ENCODE assay signal across 13 cellular contexts in the genomic region with DNA sequence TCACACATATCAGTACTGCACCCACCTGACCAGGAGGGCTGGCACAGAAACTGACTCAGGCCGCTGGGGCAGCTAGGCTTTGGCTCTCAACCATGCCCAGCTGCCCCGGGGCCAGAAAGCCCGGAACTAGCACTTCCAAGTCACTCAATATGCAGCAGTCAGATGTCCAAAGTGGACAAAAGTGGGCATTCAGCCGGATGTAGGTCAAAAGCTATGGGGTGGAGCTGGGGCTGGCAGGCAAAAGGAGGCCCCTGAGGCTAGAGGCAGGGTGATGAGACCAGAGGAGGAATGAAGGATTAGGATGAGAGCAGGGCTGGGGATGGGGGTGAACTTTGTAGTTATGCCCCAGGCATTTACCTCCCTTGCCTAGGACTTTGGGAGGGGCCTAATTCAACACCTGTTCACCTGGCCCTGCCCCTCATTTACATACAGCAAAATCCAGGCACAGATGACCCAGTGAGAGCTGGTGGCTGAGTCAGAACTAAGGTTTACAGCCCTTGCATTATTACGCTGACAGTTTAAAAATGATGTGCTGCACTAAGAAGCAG. TPM values are rescaled to one million over a fixed set of nuclear protein-coding genes. Genes with fewer than 3 reads are reported as not detected.
DNase-seq lines count a peak whose midpoint lies in the region; ATAC-seq and TF ChIP-seq lines count a peak whose summit lies in the region.
"Had no signal": no experiment of that assay in that cellular context is flagged by ENCODE, and none has a peak within 500 bp of the region (broad histone marks: within the 10 kb centered on the region; RNA-seq: fewer than 3 reads in every experiment).

No MANE protein-coding gene starts in this region.

- H3F3A ChIP-seq in neural progenitor cell (ENCODE audit: low read depth): no peaks in the 10 kb centered on the region

- no peaks in the 10 kb centered on the region for H4K20me1 ChIP-seq in neural progenitor cell (ENCODE audit: low read depth)

- peak; percentile 65 for DNase-seq in Caki2 (ENCODE audit: low read depth)
- peak; percentile 45 to 84 for DNase-seq in NCI-H526 (lab: John Stamatoyannopoulos, UW)
- DNase-seq in epithelial cell of esophagus (ENCODE audit: low read depth): peak; percentile 45
- no peak for DNase-seq in neural progenitor cell (ENCODE audit: low spot score)
- DNase-seq in GF-D8 (lab: John Stamatoyannopoulos, UW): no peak
- no peak for DNase-seq in activated CD8-positive, alpha-beta T cell treated with anti-CD3 and anti-CD28 coated beads, Interleukin-2, amount 10 ng/mL, durations not matched to agents 7 days and 5 days
- DNase-seq in GM13977 (ENCODE audit: low spot score): no peak
- DNase-seq: activated CD8-positive, alpha-beta memory T cell treated with anti-CD3 and anti-CD28 coated beads, Interleukin-2, amount 50 U/mL, for 48 hours had no signal

- in situ Hi-C loops in Caki2 (cut with HindIII; ENCODE audit: low pct_unique_long_range_greater_than_20kb, low sequenced_read_pairs): no loop called here
- in situ Hi-C loops in GM13977 (cut with MboI; ENCODE audit: low pct_unique_long_range_greater_than_20kb, low sequenced_read_pairs, unreplicated experiment): no loop called here

- H3K27me3 Mint-ChIP-seq in neural progenitor cell (ENCODE audit: insufficient read depth, low read depth): peaks cover 6% of the 10 kb centered on the region
- H3K27me3 Mint-ChIP-seq in activated CD8-positive, alpha-beta T cell treated with anti-CD3 and anti-CD28 coated beads, Interleukin-2, amount 10 ng/mL, durations not matched to agents 7 days and 5 days (ENCODE audit: low read depth): no peaks in the 10 kb centered on the region

- no peak overlapping the region for H2AFZ ChIP-seq in neural progenitor cell (replicated peaks)

- TF ChIP-seq CTCF in epithelial cell of esophagus (IDR thresholded peaks at IDR 0.05; ENCODE audit: insufficient read depth, low read depth, low read length, missing control alignments) (no peak), neural progenitor cell (IDR thresholded peaks at IDR 0.05) (no peak), GM13977 (IDR thresholded peaks at IDR 0.05; ENCODE audit: extremely low read depth, insufficient read depth, missing control alignments) (no peak)

- H3K36me3 Mint-ChIP-seq in neural progenitor cell: peaks cover under 1% of the 10 kb centered on the region
- H3K36me3 Mint-ChIP-seq in activated CD8-positive, alpha-beta T cell treated with anti-CD3 and anti-CD28 coated beads, Interleukin-2, amount 10 ng/mL, durations not matched to agents 7 days and 5 days (ENCODE audit: low read depth): peaks cover 4% of the 10 kb centered on the region

- no peak overlapping the region for H3K4me3 ChIP-seq in epithelial cell of esophagus (ENCODE audit: low read length)
- no peak overlapping the region for H3K4me3 ChIP-seq in neural progenitor cell
- H3K4me3 ChIP-seq: BLaER1, cardiac muscle cell, K562 had no signal

- H3K9me3 ChIP-seq in neural progenitor cell (ENCODE audit: low read depth): no peaks in the 10 kb centered on the region
- H3K9me3 ChIP-seq: BLaER1, gastroesophageal sphincter had no signal

- H3K36me3 ChIP-seq in neural progenitor cell: no peaks in the 10 kb centered on the region
- H3K36me3 ChIP-seq: cardiac muscle cell had no signal

- ATAC-seq in activated CD8-positive, alpha-beta T cell treated with anti-CD3 and anti-CD28 coated beads, Interleukin-2, amount 10 ng/mL, durations not matched to agents 7 days and 5 days: no peak
- ATAC-seq in HG03280 (IDR thresholded peaks at IDR 0.05; ENCODE audit: unreplicated experiment): no peak

- H3K27ac Mint-ChIP-seq in neural progenitor cell: no peak overlapping the region
- H3K27ac Mint-ChIP-seq in activated CD8-positive, alpha-beta T cell treated with anti-CD3 and anti-CD28 coated beads, Interleukin-2, amount 10 ng/mL, durations not matched to agents 7 days and 5 days: no peak overlapping the region

- H3K4me2 ChIP-seq in neural progenitor cell: no peak overlapping the region

- H3K4me1 ChIP-seq in neural progenitor cell: peaks cover 13% of the 10 kb centered on the region

- H3K27ac ChIP-seq in neural progenitor cell: no peak overlapping the region
- H3K27ac ChIP-seq: BLaER1, cardiac muscle cell had no signal

- CTCF ChIA-PET in activated CD8-positive, alpha-beta T cell treated with anti-CD3 and anti-CD28 coated beads, Interleukin-2, amount 10 ng/mL, durations not matched to agents 7 days and 5 days (lab: Charles Lee): interaction anchor here (0.9 to 2.6 kb wide), 10 partner anchors 18 to 659 kb away, joined by 3 to 17 read pairs (median 4); no protein-coding TSS in a partner anchor

- peaks cover 9% of the 10 kb centered on the region for H3K27me3 ChIP-seq in neural progenitor cell
- H3K27me3 ChIP-seq: BLaER1, cardiac muscle cell, gastroesophageal sphincter had no signal

- peaks cover 21% of the 10 kb centered on the region for H3K4me1 Mint-ChIP-seq in neural progenitor cell
- no peaks in the 10 kb centered on the region for H3K4me1 Mint-ChIP-seq in activated CD8-positive, alpha-beta T cell treated with anti-CD3 and anti-CD28 coated beads, Interleukin-2, amount 10 ng/mL, durations not matched to agents 7 days and 5 days (ENCODE audit: low read depth)

- POLR2A ChIA-PET in activated CD8-positive, alpha-beta T cell treated with anti-CD3 and anti-CD28 coated beads, Interleukin-2, amount 10 ng/mL, durations not matched to agents 7 days and 5 days (lab: Charles Lee): no interaction called here

- no peaks in the 10 kb centered on the region for H3K79me2 ChIP-seq in neural progenitor cell (ENCODE audit: low read depth)

- H3K9me3 Mint-ChIP-seq in neural progenitor cell: no peaks in the 10 kb centered on the region
- H3K9me3 Mint-ChIP-seq in activated CD8-positive, alpha-beta T cell treated with anti-CD3 and anti-CD28 coated beads, Interleukin-2, amount 10 ng/mL, durations not matched to agents 7 days and 5 days (ENCODE audit: insufficient read depth): no peaks in the 10 kb centered on the region

- H3K9ac ChIP-seq in neural progenitor cell: no peak overlapping the region
- H3K9ac ChIP-seq: BLaER1 had no signal

- H3K4me3 Mint-ChIP-seq in neural progenitor cell: peak overlapping the region; percentile 38
- H3K4me3 Mint-ChIP-seq in activated CD8-positive, alpha-beta T cell treated with anti-CD3 and anti-CD28 coated beads, Interleukin-2, amount 10 ng/mL, durations not matched to agents 7 days and 5 days: no peak overlapping the region

RNA-seq across cellular contexts. Expression of gene EDN2, which starts 30.7 kb away (rescaled TPM):
- total RNA-seq in Caki2 (2014; rRNA removed; shearing (Covaris generic); ENCODE audit: low replicate concordance): 6.1 and 8.9 TPM in 2 replicates
- total RNA-seq in neural progenitor cell (ENCODE audit: low replicate concordance): not detected in 2 replicates
- total RNA-seq in activated CD8-positive, alpha-beta T cell treated with anti-CD3 and anti-CD28 coated beads, Interleukin-2, amount 10 ng/mL, durations not matched to agents 7 days and 5 days: not detected
- total RNA-seq: K562 had no signal

Comparison
In these comparisons a context has a peak if more than half of its experiments do, and no peak if none do; other contexts are left out.
1. DNase-seq: peak in Caki2 (single experiment), NCI-H526 (2 of 2) and epithelial cell of esophagus (single experiment); none in neural progenitor cell (single experiment), GF-D8 (single experiment), activated CD8-positive, alpha-beta T cell treated with anti-CD3 and anti-CD28 coated beads, Interleukin-2, amount 10 ng/mL, durations not matched to agents 7 days and 5 days (single experiment) and GM13977 (single experiment).